ENCODE assay signal across 30 cellular contexts in the genomic region with DNA sequence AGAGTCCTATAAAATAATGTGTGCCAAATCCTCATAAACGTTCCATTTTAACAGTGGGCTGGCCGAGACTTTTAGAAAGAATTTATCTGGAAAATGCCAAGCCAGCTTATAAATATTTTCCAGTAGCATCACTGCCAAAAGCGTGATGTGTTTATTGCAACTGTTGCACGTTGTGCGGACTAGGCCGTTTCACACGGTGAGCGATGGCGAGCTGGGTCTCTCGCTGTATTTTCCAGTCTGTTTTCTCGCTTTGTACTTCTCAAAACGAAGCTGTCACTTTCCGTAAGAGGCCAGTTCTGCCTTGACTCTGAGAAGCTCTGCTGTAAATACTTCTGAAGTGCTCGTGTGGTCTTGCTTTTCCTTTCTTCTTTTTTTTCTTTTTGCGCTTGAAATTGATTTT.
A peak's percentile ranks its signal among the peaks of the same experiment; 100 is the strongest.
DNase-seq lines count a peak whose midpoint lies in the region; ATAC-seq, FAIRE-seq and TF ChIP-seq lines count a peak whose summit lies in the region.
"Had no signal": no experiment of that assay in that cellular context is flagged by ENCODE, and none has a peak within 500 bp of the region (broad histone marks: within the 10 kb centered on the region; RNA-seq: fewer than 3 reads in every experiment).

No MANE protein-coding gene starts in this region.

- FAIRE-seq in small intestine (lab: Jason Lieb, UNC): no peak
- FAIRE-seq: A204.1, G401.6 had no signal

- H3K9me3 ChIP-seq in adipocyte (ENCODE audit: control insufficient read depth, low read length) (no peaks in the 10 kb centered on the region), muscle layer of colon (ENCODE audit: low read length) (no peaks in the 10 kb centered on the region), stomach smooth muscle (ENCODE audit: control insufficient read depth in 2 of 2, low read length in 2 of 2) (no peaks in the 10 kb centered on the region), small intestine (ENCODE audit: control insufficient read depth, low read depth) (no peaks in the 10 kb centered on the region)
- H3K9me3 ChIP-seq: upper lobe of right lung had no signal

- peaks cover 3% of the 10 kb centered on the region for H3K27me3 ChIP-seq in adipocyte (replicated peaks; ENCODE audit: control insufficient read depth, insufficient read depth, low read length)
- no peaks in the 10 kb centered on the region for H3K27me3 ChIP-seq in muscle layer of colon (ENCODE audit: control insufficient read depth in 1 of 2, insufficient read depth in 2 of 2, low read length in 2 of 2)
- H3K27me3 ChIP-seq in stomach smooth muscle (ENCODE audit: control insufficient read depth in 1 of 2, insufficient read depth in 2 of 2, low read length in 2 of 2): no peaks in the 10 kb centered on the region
- no peaks in the 10 kb centered on the region for H3K27me3 ChIP-seq in small intestine (ENCODE audit: control insufficient read depth in 2 of 2, insufficient read depth in 2 of 2, low read length in 2 of 2)
- H3K27me3 ChIP-seq: brain microvascular endothelial cell, upper lobe of right lung had no signal

- H3K27ac ChIP-seq in muscle layer of colon (ENCODE audit: low read depth, low read length) (peak overlapping the region; percentile 55), stomach smooth muscle (ENCODE audit: low read length) (peak overlapping the region; percentile 95), small intestine (ENCODE audit: low read depth in 1 of 2, low read length in 1 of 2) (no peak overlapping the region)
- H3K27ac ChIP-seq: brain microvascular endothelial cell, upper lobe of right lung had no signal

- H3K4me3 ChIP-seq in AG09309 (ENCODE audit: control insufficient read depth, low read depth, low read length) (no peak overlapping the region), adipocyte (ENCODE audit: low read length) (peak overlapping the region; percentile 49), muscle layer of colon (ENCODE audit: low read depth in 1 of 2, low read length in 2 of 2) (peak overlapping the region in 1 of 2 donors; percentile 6), stomach smooth muscle (ENCODE audit: low read length in 2 of 2) (peak overlapping the region in 1 of 2 donors; percentile 49), small intestine (ENCODE audit: low read depth in 1 of 2, low read length in 2 of 2) (no peak overlapping the region)
- H3K4me3 ChIP-seq: upper lobe of right lung had no signal

- H3K36me3 ChIP-seq in adipocyte (ENCODE audit: control insufficient read depth, insufficient read depth, low read length, severe bottlenecking) (no peaks in the 10 kb centered on the region), muscle layer of colon (ENCODE audit: insufficient read depth, low read length) (no peaks in the 10 kb centered on the region), stomach smooth muscle (ENCODE audit: control insufficient read depth in 2 of 2, insufficient read depth in 2 of 2, low read length in 2 of 2) (no peaks in the 10 kb centered on the region), small intestine (ENCODE audit: control insufficient read depth in 2 of 2, insufficient read depth in 2 of 2, low read length in 2 of 2) (no peaks in the 10 kb centered on the region)
- H3K36me3 ChIP-seq: brain microvascular endothelial cell, upper lobe of right lung had no signal

- 70 to 85% (median 85%) methylated on average over 15 of the region's 15 CpGs for WGBS in small intestine, 3 donors

- peak; percentile 10 for DNase-seq in AG09309 (ENCODE audit: low read depth)
- DNase-seq in adipocyte (ENCODE audit: low read depth): no peak
- DNase-seq in small intestine: no peak
- DNase-seq in foreskin melanocyte: no peak
- DNase-seq: activated CD8-positive, alpha-beta T cell treated with anti-CD3 and anti-CD28 coated beads, Interleukin-2, amount 10 ng/mL, durations not matched to agents 7 days and 5 days; activated naive CD4-positive, alpha-beta T cell treated with anti-CD3 and anti-CD28 coated beads, Interleukin-2, amount 50 U/mL, for 16 hours; amniotic stem cell; brain microvascular endothelial cell; cerebellar nuclear complex; dermis blood vessel endothelial cell; endodermal cell; IMR-90; MV-4-11; NCI-H1436; NCI-H2081 treated with DMSO at 0.1 percent for 48 hours; NCI-H2227 treated with DMSO at 0.1 percent for 48 hours; NCI-H526 treated with DMSO at 0.1 percent for 48 hours; right cardiac atrium; Right ventricle myocardium superior; stimulated activated CD4-positive, alpha-beta T cell treated with anti-CD3 and anti-CD28 coated beads, Interleukin-4, amount 100 ng/mL, for 24 hours; upper lobe of right lung had no signal

- H3K4me1 ChIP-seq in adipocyte (ENCODE audit: control insufficient read depth, insufficient read depth, low read length) (peaks cover 23% of the 10 kb centered on the region), muscle layer of colon (ENCODE audit: insufficient read depth, low read length) (peaks cover 19% of the 10 kb centered on the region), stomach smooth muscle (ENCODE audit: control insufficient read depth, insufficient read depth, low read length) (peaks cover 28% of the 10 kb centered on the region), small intestine (ENCODE audit: control insufficient read depth in 2 of 2, insufficient read depth in 1 of 2, low read depth in 1 of 2, low read length in 1 of 2) (no peaks in the 10 kb centered on the region)
- H3K4me1 ChIP-seq: upper lobe of right lung had no signal

- TF ChIP-seq CTCF in AG09309 (IDR thresholded peaks at IDR 0.05; ENCODE audit: control insufficient read depth, insufficient read depth, low read depth, low read length, missing control alignments): no peak

- H3K9ac ChIP-seq in adipocyte (ENCODE audit: low read length) (no peak overlapping the region), muscle layer of colon (ENCODE audit: low read length) (no peak overlapping the region), stomach smooth muscle (ENCODE audit: low read length in 2 of 2) (peak overlapping the region; percentile 42 to 50)

- ATAC-seq in GM19452 (IDR thresholded peaks at IDR 0.05; ENCODE audit: unreplicated experiment) (no peak), HG02623 (IDR thresholded peaks at IDR 0.05; ENCODE audit: unreplicated experiment) (no peak)
- ATAC-seq: activated CD8-positive, alpha-beta T cell treated with anti-CD3 and anti-CD28 coated beads, Interleukin-2, amount 10 ng/mL, durations not matched to agents 7 days and 5 days; esophagus mucosa; HCT116; SK-N-SH treated with all-trans-retinoic acid at 6 μM for 48 hours had no signal

Comparison
In these comparisons a context has a peak if more than half of its experiments do, and no peak if none do; other contexts are left out.
1. H3K9ac ChIP-seq: peak in stomach smooth muscle (2 of 2); none in adipocyte (single experiment) and muscle layer of colon (single experiment).
2. H3K27ac ChIP-seq: peak in muscle layer of colon (single experiment) and stomach smooth muscle (single experiment); none in small intestine (0 of 2).